8 cellular contexts compared by ENCODE assay signal in genomic region chrX:153934473-153935325, GRCh38. TPM values are rescaled to one million over a fixed set of nuclear protein-coding genes. Genes with fewer than 3 reads are reported as not detected.
DNase-seq lines count a peak whose midpoint lies in the region; TF ChIP-seq lines count a peak whose summit lies in the region.

NAA10 (minus strand) TSS chrX:153935037; CDS start chrX:153934904, 133 bp downstream.

- CTCF ChIA-PET in GM10248 (lab: Yijun Ruan, JAX): interaction anchor here (2.5 to 2.7 kb wide), 2 partner anchors 10 to 12 kb away, joined by 9 to 17 read pairs; no protein-coding TSS in a partner anchor

- H3K27ac ChIP-seq in ascending aorta: peak within 1 kb of the TSS; percentile 18 to 49
- H3K27ac ChIP-seq in right atrium auricular region: peak within 1 kb of the TSS; percentile 43 to 58

- H3K4me3 Mint-ChIP-seq in progenitor cell of endocrine pancreas (ENCODE audit: low read depth): peak within 1 kb of the TSS; percentile 86

- H3K4me1 Mint-ChIP-seq in progenitor cell of endocrine pancreas (ENCODE audit: low read depth): peaks cover 5% of the 10 kb centered on the region

- H3K27me3 ChIP-seq in H7 (ENCODE audit: control insufficient read depth, insufficient read depth, low read length) (no peaks in the 10 kb centered on the region), MG63 (no peaks in the 10 kb centered on the region), ascending aorta (no peaks in the 10 kb centered on the region), right atrium auricular region (no peaks in the 10 kb centered on the region)

- H3K27me3 Mint-ChIP-seq in progenitor cell of endocrine pancreas: no peaks in the 10 kb centered on the region

- POLR2A ChIA-PET in GM10248 (lab: Yijun Ruan, JAX): no interaction called here

- peaks cover 7% of the 10 kb centered on the region for H3K9me3 Mint-ChIP-seq in progenitor cell of endocrine pancreas (ENCODE audit: low read depth)

- H3K4me1 ChIP-seq in ascending aorta: peaks cover 0 to 9% of the 10 kb centered on the region in 2 donors
- H3K4me1 ChIP-seq in right atrium auricular region: peaks cover 0 to 15% of the 10 kb centered on the region in 2 donors

- DNase-seq in GM10248 (ENCODE audit: extremely low spot score): peak; percentile 95
- DNase-seq in H7: peak; percentile 97
- peak; percentile 76 for DNase-seq in MG63
- DNase-seq in SW480 (ENCODE audit: low spot score): peak; percentile 75
- peak in 1 of 2 donors; percentile 84 for DNase-seq in ascending aorta (ENCODE audit: low spot score in 2 of 2)
- no peak for DNase-seq in right atrium auricular region (ENCODE audit: low spot score)
- peak; percentile 58 for DNase-seq in progenitor cell of endocrine pancreas (ENCODE audit: low spot score, unreplicated experiment)
- DNase-seq in cortex of kidney (lab: John Stamatoyannopoulos, UW): no peak

- intact Hi-C loops in ascending aorta (cut with DNase I): no loop called here

- H3K27ac Mint-ChIP-seq in progenitor cell of endocrine pancreas: no peak within 1 kb of the TSS

- H3K36me3 Mint-ChIP-seq in progenitor cell of endocrine pancreas (ENCODE audit: insufficient read depth): peaks cover 4% of the 10 kb centered on the region

- H3K36me3 ChIP-seq in H7 (replicated peaks; ENCODE audit: control insufficient read depth, insufficient read depth, low read length) (peaks cover 2% of the 10 kb centered on the region; the same call in 1 of the 2 replicates), MG63 (peaks cover 4% of the 10 kb centered on the region; the same call in 1 of the 2 replicates), ascending aorta (peaks cover 19 to 26% of the 10 kb centered on the region in 2 donors), right atrium auricular region (peaks cover 25% of the 10 kb centered on the region)

- H3K9me3 ChIP-seq in MG63: no peaks in the 10 kb centered on the region
- no peaks in the 10 kb centered on the region for H3K9me3 ChIP-seq in ascending aorta
- no peaks in the 10 kb centered on the region for H3K9me3 ChIP-seq in right atrium auricular region

- peak within 1 kb of the TSS; percentile 60 for H3K4me3 ChIP-seq in H7 (ENCODE audit: insufficient read depth, low read depth, low read length)
- peak within 1 kb of the TSS; percentile 65 for H3K4me3 ChIP-seq in MG63
- H3K4me3 ChIP-seq in ascending aorta: peak within 1 kb of the TSS; percentile 82 to 93
- peak within 1 kb of the TSS; percentile 65 for H3K4me3 ChIP-seq in right atrium auricular region

- no peak for TF ChIP-seq CTCF in GM10248 (IDR thresholded peaks at IDR 0.05; ENCODE audit: control extremely low read depth, extremely low read depth, low read depth, missing control alignments)
- no peak for TF ChIP-seq CTCF in ascending aorta (IDR thresholded peaks at IDR 0.05)
- no peak for TF ChIP-seq CTCF in right atrium auricular region (IDR thresholded peaks at IDR 0.05)
- TF ChIP-seq CTCF in progenitor cell of endocrine pancreas (IDR thresholded peaks at IDR 0.05; ENCODE audit: unreplicated experiment): no peak

RNA-seq across cellular contexts. Expression of gene NAA10, which starts in this region (rescaled TPM):
- 86.7 and 97.4 TPM in 2 replicates for total RNA-seq in H7 (2014; rRNA removed; shearing (Covaris generic))
- total RNA-seq in MG63 (2014; rRNA removed; shearing (Covaris generic); ENCODE audit: low replicate concordance): 205 and 325 TPM in 2 replicates
- total RNA-seq in ascending aorta: 155 TPM
- total RNA-seq in right atrium auricular region: 10 to 100 TPM; 66.5 to 70.2 TPM
- 85.3 and 86.3 TPM in 2 replicates for total RNA-seq in progenitor cell of endocrine pancreas

Comparison
In these comparisons a context has a peak if more than half of its experiments do, and no peak if none do; other contexts are left out.
1. DNase-seq: peak in GM10248 (single experiment), H7 (single experiment), MG63 (single experiment), SW480 (single experiment) and progenitor cell of endocrine pancreas (single experiment); none in right atrium auricular region (single experiment) and cortex of kidney (single experiment).
2. Peak in every context shown above with its lines, with median percentiles within 50 percentile points of each other: H3K4me3 ChIP-seq.